Comparison of ENCODE assay signal across 9 cellular contexts in genomic region chr19:13974073-13974472, GRCh38. TPM values are rescaled to one million over a fixed set of nuclear protein-coding genes. Genes with fewer than 3 reads are reported as not detected.
DNase-seq lines count a peak whose midpoint lies in the region; ATAC-seq, FAIRE-seq and TF ChIP-seq lines count a peak whose summit lies in the region.
"Had no signal": no experiment of that assay in that cellular context is flagged by ENCODE, and none has a peak within 500 bp of the region (broad histone marks: within the 10 kb centered on the region; RNA-seq: fewer than 3 reads in every experiment).

No MANE protein-coding gene starts in this region.

- DNase-seq in A549 (ENCODE audit: low read depth in 1 of 2, low spot score in 1 of 2): peak in 1 of 2 experiments; percentile 32
- DNase-seq in HuH-7.5 (ENCODE audit: low spot score): peak; percentile 56
- peak; percentile 49 for DNase-seq in activated CD4-positive, alpha-beta memory T cell treated with anti-CD3 and anti-CD28 coated beads for 36 hours
- peak; percentile 90 for DNase-seq in iPS DF 6.9 (ENCODE audit: low read depth, low spot score)
- no peak for DNase-seq in PC-9

- H3K9me3 ChIP-seq in A549 (no peaks in the 10 kb centered on the region), iPS DF 6.9 (ENCODE audit: control insufficient read depth, insufficient read depth, low read length) (no peaks in the 10 kb centered on the region), PC-9 (ENCODE audit: insufficient read depth, low read depth) (no peaks in the 10 kb centered on the region)
- H3K9me3 ChIP-seq: neutrophil had no signal

- 84% methylated on average over 12 of the region's 12 CpGs for WGBS in A549 (ENCODE audit: missing lambda C conversion rate)
- no CpG with 5 or more reads among the region's 12 CpGs for WGBS in iPS DF 6.9 (ENCODE audit: insufficient coverage, insufficient read length)

- no peak overlapping the region for H3K4me3 ChIP-seq in A549
- H3K4me3 ChIP-seq in iPS DF 6.9 (ENCODE audit: low read length): no peak overlapping the region
- H3K4me3 ChIP-seq in PC-9: no peak overlapping the region

- peak; percentile 64 to 86; a peak in 3 of 6 replicates for ATAC-seq in A549
- ATAC-seq in GM21360 (IDR thresholded peaks at IDR 0.05; ENCODE audit: unreplicated experiment): no peak
- ATAC-seq in HG03097 (IDR thresholded peaks at IDR 0.05; ENCODE audit: low FRiP score, unreplicated experiment): no peak
- no peak for ATAC-seq in GM19035 (IDR thresholded peaks at IDR 0.05; ENCODE audit: unreplicated experiment)

- H3F3A ChIP-seq in PC-9 (ENCODE audit: insufficient read depth, low read depth): peaks cover 24% of the 10 kb centered on the region

- CTCF ChIA-PET in A549 (lab: Yijun Ruan, JAX): no interaction called here
- CTCF ChIA-PET in activated CD4-positive, alpha-beta memory T cell treated with anti-CD3 and anti-CD28 coated beads for 36 hours (lab: Charles Lee): no interaction called here
- CTCF ChIA-PET in PC-9 (lab: Charles Lee): no interaction called here

- intact Hi-C loops in activated CD4-positive, alpha-beta memory T cell treated with anti-CD3 and anti-CD28 coated beads for 36 hours (cut with micrococcal nuclease): no loop called here
- intact Hi-C loops in PC-9 (cut with micrococcal nuclease; ENCODE audit: unreplicated experiment): no loop called here

- H3K27me3 ChIP-seq in iPS DF 6.9 (ENCODE audit: control insufficient read depth, insufficient read depth, low read length) (no peaks in the 10 kb centered on the region), PC-9 (ENCODE audit: insufficient read depth, low read depth) (no peaks in the 10 kb centered on the region)

- H3K27ac ChIP-seq in A549: no peak overlapping the region
- no peak overlapping the region for H3K27ac ChIP-seq in iPS DF 6.9 (ENCODE audit: low read length)
- H3K27ac ChIP-seq in PC-9: no peak overlapping the region
- H3K27ac ChIP-seq: neutrophil had no signal

- peaks cover 8% of the 10 kb centered on the region for H3K36me3 Mint-ChIP-seq in activated CD4-positive, alpha-beta memory T cell treated with anti-CD3 and anti-CD28 coated beads for 36 hours

- TF ChIP-seq CTCF in A549 (IDR thresholded peaks at IDR 0.05): no peak
- no peak for TF ChIP-seq CTCF in PC-9 (conservative IDR thresholded peaks at IDR 0.05)

- no peak for FAIRE-seq in A549 (lab: Jason Lieb, UNC)

- peaks cover 8% of the 10 kb centered on the region for H3K4me1 Mint-ChIP-seq in activated CD4-positive, alpha-beta memory T cell treated with anti-CD3 and anti-CD28 coated beads for 36 hours (ENCODE audit: low read depth)

- no peaks in the 10 kb centered on the region for H3K9me2 ChIP-seq in PC-9 (ENCODE audit: insufficient read depth)

- H3K27ac Mint-ChIP-seq in activated CD4-positive, alpha-beta memory T cell treated with anti-CD3 and anti-CD28 coated beads for 36 hours: no peak overlapping the region

- H3K27me3 Mint-ChIP-seq in activated CD4-positive, alpha-beta memory T cell treated with anti-CD3 and anti-CD28 coated beads for 36 hours: no peaks in the 10 kb centered on the region

- no peaks in the 10 kb centered on the region for H3K79me2 ChIP-seq in PC-9 (ENCODE audit: low read depth)

- no peaks in the 10 kb centered on the region for H3K9me3 Mint-ChIP-seq in activated CD4-positive, alpha-beta memory T cell treated with anti-CD3 and anti-CD28 coated beads for 36 hours

- H2AFZ ChIP-seq in PC-9: no peak overlapping the region

- no TSS peak for BruUV-seq in PC-9 (replicated peaks; lab: Mats Ljungman, UMichigan)

- peaks cover 5% of the 10 kb centered on the region; the same call in 1 of the 2 replicates for H3K36me3 ChIP-seq in iPS DF 6.9 (ENCODE audit: control insufficient read depth, insufficient read depth, low read length)
- H3K36me3 ChIP-seq in PC-9 (ENCODE audit: low read depth): no peaks in the 10 kb centered on the region

- POLR2A ChIA-PET in A549 (lab: Yijun Ruan, JAX) (no interaction called here), PC-9 (lab: Charles Lee; ENCODE audit: unreplicated experiment) (no interaction called here)
- POLR2A ChIA-PET in activated CD4-positive, alpha-beta memory T cell treated with anti-CD3 and anti-CD28 coated beads for 36 hours (lab: Charles Lee): no interaction called here

- H4K20me1 ChIP-seq in PC-9 (ENCODE audit: insufficient read depth): no peaks in the 10 kb centered on the region

- H3K4me2 ChIP-seq in A549: no peak overlapping the region
- H3K4me2 ChIP-seq in PC-9: no peak overlapping the region

- no peak for TF ChIP-seq POLR2A in A549 (IDR thresholded peaks at IDR 0.05; ENCODE audit: low read length)

- TF ChIP-seq EP300 in A549 (IDR thresholded peaks at IDR 0.05): no peak

- H3K4me3 Mint-ChIP-seq in activated CD4-positive, alpha-beta memory T cell treated with anti-CD3 and anti-CD28 coated beads for 36 hours: no peak overlapping the region

- no peak for TF ChIP-seq RAD21 in A549 (conservative IDR thresholded peaks at IDR 0.05 in 1 of 2, IDR thresholded peaks at IDR 0.05 in 1 of 2)

- H3K4me1 ChIP-seq in A549: no peaks in the 10 kb centered on the region
- H3K4me1 ChIP-seq in iPS DF 6.9 (ENCODE audit: control insufficient read depth, insufficient read depth, low read length): peaks cover 2% of the 10 kb centered on the region; the same call in 1 of the 2 replicates
- no peaks in the 10 kb centered on the region for H3K4me1 ChIP-seq in PC-9 (replicated peaks; ENCODE audit: insufficient read depth)

TF ChIP-seq in A549, 52 proteins besides CTCF, POLR2A, EP300 and RAD21 (continues in another document):
- no peak for TF ChIP-seq RFX5 (IDR thresholded peaks at IDR 0.05)
- TF ChIP-seq HES2 (IDR thresholded peaks at IDR 0.05): no peak
- TF ChIP-seq PHF8 (IDR thresholded peaks at IDR 0.05; ENCODE audit: borderline replicate concordance, low read depth): no peak
- TF ChIP-seq RARB (CRISPR knock-in tag; IDR thresholded peaks at IDR 0.05): no peak
- no peak for TF ChIP-seq ELK1 (IDR thresholded peaks at IDR 0.05; ENCODE audit: low read depth, low read length)
- no peak for TF ChIP-seq TFCP2L1 (CRISPR knock-in tag; IDR thresholded peaks at IDR 0.05)
- no peak for TF ChIP-seq JUN (IDR thresholded peaks at IDR 0.05)
- TF ChIP-seq BHLHE40 (IDR thresholded peaks at IDR 0.05; ENCODE audit: low read depth, low read length): no peak
- TF ChIP-seq POLR2AphosphoS2 (conservative IDR thresholded peaks at IDR 0.05; ENCODE audit: low read length): no peak

RNA-seq across cellular contexts. Expression of gene DCAF15, which starts 21.8 kb away (rescaled TPM):
- polyA plus RNA-seq in A549 (2011; rRNA removed) (6.9 and 10.2 TPM in 2 replicates), A549 (2017; fragmentation: RNase III; extraction: RNeasy Plus Mini Kit Qiagen cat#74134 plus additional on column Dnase treatment) (21.1 to 23.0 TPM (median 21.5 TPM) in 3 replicates)
- 31.8 and 39.5 TPM in 2 replicates for polyA plus RNA-seq in A549 (2012; cell fraction: cytosol; rRNA removed)
- polyA plus RNA-seq in A549 (2012; cell fraction: nucleus; rRNA removed): 147 and 188 TPM in 2 replicates
- 15.1 and 17.4 TPM in 2 replicates for polyA minus RNA-seq in A549 (2011; rRNA and poly(A)+ RNA removed)
- total RNA-seq in activated CD4-positive, alpha-beta memory T cell treated with anti-CD3 and anti-CD28 coated beads for 36 hours: 10 to 100 TPM; 67.0 to 72.0 TPM
- total RNA-seq in PC-9 (2021): 31.7 and 35.3 TPM in 2 replicates

RNA-seq across cellular contexts. Expression of gene RFX1, which starts 32.0 kb away (rescaled TPM):
- polyA plus RNA-seq in A549 (2011; rRNA removed): 0.57 and 0.79 TPM in 2 replicates
- polyA plus RNA-seq in A549 (2012; cell fraction: cytosol; rRNA removed): 2.4 and 3.3 TPM in 2 replicates
- 11.0 and 18.9 TPM in 2 replicates for polyA plus RNA-seq in A549 (2012; cell fraction: nucleus; rRNA removed)
- polyA plus RNA-seq in A549 (2017; fragmentation: RNase III; extraction: RNeasy Plus Mini Kit Qiagen cat#74134 plus additional on column Dnase treatment): 4.9 to 5.4 TPM (median 4.9 TPM) in 3 replicates
- polyA minus RNA-seq in A549 (2011; rRNA and poly(A)+ RNA removed): 0.87 and 1.8 TPM in 2 replicates
- 10 to 100 TPM; 14.4 to 15.2 TPM for total RNA-seq in activated CD4-positive, alpha-beta memory T cell treated with anti-CD3 and anti-CD28 coated beads for 36 hours
- 20.6 and 25.5 TPM in 2 replicates for total RNA-seq in PC-9 (2021)

RNA-seq across cellular contexts. Expression of gene PODNL1, which starts 35.9 kb away (rescaled TPM):
- polyA plus RNA-seq in A549 (2011; rRNA removed): 0.50 and 0.79 TPM in 2 replicates
- polyA plus RNA-seq in A549 (2012; cell fraction: cytosol; rRNA removed): 1.1 and 1.7 TPM in 2 replicates
- polyA plus RNA-seq in A549 (2012; cell fraction: nucleus; rRNA removed): 0.94 and 1.7 TPM in 2 replicates
- 1.1 to 1.8 TPM (median 1.3 TPM) in 3 replicates for polyA plus RNA-seq in A549 (2017; fragmentation: RNase III; extraction: RNeasy Plus Mini Kit Qiagen cat#74134 plus additional on column Dnase treatment)
- 0.34 TPM in 1 of 2 replicates, not detected in the other for polyA minus RNA-seq in A549 (2011; rRNA and poly(A)+ RNA removed)
- under 1 TPM; 0.34 to 0.50 TPM for total RNA-seq in activated CD4-positive, alpha-beta memory T cell treated with anti-CD3 and anti-CD28 coated beads for 36 hours
- total RNA-seq in PC-9 (2021): 3.2 and 6.4 TPM in 2 replicates

RNA-seq across cellular contexts. Expression of gene RLN3, which starts 53.9 kb away (rescaled TPM):
- not detected in 2 replicates for polyA plus RNA-seq in A549 (2011; rRNA removed)
- polyA plus RNA-seq in A549 (2012; cell fraction: cytosol; rRNA removed): not detected in 2 replicates
- polyA plus RNA-seq in A549 (2012; cell fraction: nucleus; rRNA removed): not detected in 2 replicates
- not detected in 3 replicates for polyA plus RNA-seq in A549 (2017; fragmentation: RNase III; extraction: RNeasy Plus Mini Kit Qiagen cat#74134 plus additional on column Dnase treatment)
- not detected in 2 replicates for polyA minus RNA-seq in A549 (2011; rRNA and poly(A)+ RNA removed)
- not detected for total RNA-seq in activated CD4-positive, alpha-beta memory T cell treated with anti-CD3 and anti-CD28 coated beads for 36 hours
- total RNA-seq in PC-9 (2021): not detected in 2 replicates

RNA-seq across cellular contexts. Expression of gene IL27RA, which starts 57.5 kb away (rescaled TPM):
- polyA plus RNA-seq in A549 (2011; rRNA removed) (3.0 and 3.1 TPM in 2 replicates), A549 (2017; fragmentation: RNase III; extraction: RNeasy Plus Mini Kit Qiagen cat#74134 plus additional on column Dnase treatment) (4.0 to 4.6 TPM (median 4.5 TPM) in 3 replicates)
- polyA plus RNA-seq in A549 (2012; cell fraction: cytosol; rRNA removed): 3.3 and 4.6 TPM in 2 replicates
- polyA plus RNA-seq in A549 (2012; cell fraction: nucleus; rRNA removed): 5.8 and 6.0 TPM in 2 replicates
- 2.7 TPM in 2 replicates for polyA minus RNA-seq in A549 (2011; rRNA and poly(A)+ RNA removed)
- total RNA-seq in activated CD4-positive, alpha-beta memory T cell treated with anti-CD3 and anti-CD28 coated beads for 36 hours: 10 to 100 TPM; 61.9 to 62.0 TPM
- total RNA-seq in PC-9 (2021): 7.8 and 11.9 TPM in 2 replicates

Comparison
In these comparisons a context has a peak if more than half of its experiments do, and no peak if none do; other contexts are left out.
1. ATAC-seq: peak in A549 (2 of 2); none in GM21360 (single experiment), HG03097 (single experiment) and GM19035 (single experiment).
2. DNase-seq: peak in HuH-7.5 (single experiment), activated CD4-positive, alpha-beta memory T cell treated with anti-CD3 and anti-CD28 coated beads for 36 hours (single experiment) and iPS DF 6.9 (single experiment); none in PC-9 (0 of 2).